3 cellular contexts compared by ENCODE assay signal in genomic region chr5:98053170-98053569, GRCh38.
TF ChIP-seq lines count a peak whose summit lies in the region.

No MANE protein-coding gene starts in this region.

TF ChIP-seq in A549, 52 proteins besides CTCF, POLR2A, EP300 and RAD21:
- TF ChIP-seq MAFK (IDR thresholded peaks at IDR 0.05; ENCODE audit: partially characterized antibody) (peak; percentile 89), SMC3 (IDR thresholded peaks at IDR 0.05) (no peak), HEYL (CRISPR knock-in tag; IDR thresholded peaks at IDR 0.05) (no peak), CEBPB (IDR thresholded peaks at IDR 0.05) (no peak)
TF ChIP-seq in A549: peak in this region for 1.

TF ChIP-seq in IMR-90, 13 proteins besides CTCF, POLR2A, EP300 and RAD21:
- TF ChIP-seq, protein P1, sequence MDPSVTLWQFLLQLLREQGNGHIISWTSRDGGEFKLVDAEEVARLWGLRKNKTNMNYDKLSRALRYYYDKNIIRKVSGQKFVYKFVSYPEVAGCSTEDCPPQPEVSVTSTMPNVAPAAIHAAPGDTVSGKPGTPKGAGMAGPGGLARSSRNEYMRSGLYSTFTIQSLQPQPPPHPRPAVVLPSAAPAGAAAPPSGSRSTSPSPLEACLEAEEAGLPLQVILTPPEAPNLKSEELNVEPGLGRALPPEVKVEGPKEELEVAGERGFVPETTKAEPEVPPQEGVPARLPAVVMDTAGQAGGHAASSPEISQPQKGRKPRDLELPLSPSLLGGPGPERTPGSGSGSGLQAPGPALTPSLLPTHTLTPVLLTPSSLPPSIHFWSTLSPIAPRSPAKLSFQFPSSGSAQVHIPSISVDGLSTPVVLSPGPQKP (IDR thresholded peaks at IDR 0.05; ENCODE audit: borderline replicate concordance, low read depth, low read length) = no peak
- TF ChIP-seq CHD1 (IDR thresholded peaks at IDR 0.05; ENCODE audit: low read depth, low read length) (no peak), MAFK (IDR thresholded peaks at IDR 0.05; ENCODE audit: low read depth, low read length) (peak; percentile 94)
TF ChIP-seq in IMR-90: peak in this region for 1.

TF ChIP-seq in H1, 55 proteins besides CTCF, POLR2A, EP300 and RAD21:
- TF ChIP-seq MAFK (IDR thresholded peaks at IDR 0.05; ENCODE audit: low read depth, low read length) (peak; percentile 46; the same call in 1 of the 2 replicates), ASH2L (IDR thresholded peaks at IDR 0.05; ENCODE audit: low read length) (no peak)
